ENCODE assay signal across 1 cellular context in the genomic region with DNA sequence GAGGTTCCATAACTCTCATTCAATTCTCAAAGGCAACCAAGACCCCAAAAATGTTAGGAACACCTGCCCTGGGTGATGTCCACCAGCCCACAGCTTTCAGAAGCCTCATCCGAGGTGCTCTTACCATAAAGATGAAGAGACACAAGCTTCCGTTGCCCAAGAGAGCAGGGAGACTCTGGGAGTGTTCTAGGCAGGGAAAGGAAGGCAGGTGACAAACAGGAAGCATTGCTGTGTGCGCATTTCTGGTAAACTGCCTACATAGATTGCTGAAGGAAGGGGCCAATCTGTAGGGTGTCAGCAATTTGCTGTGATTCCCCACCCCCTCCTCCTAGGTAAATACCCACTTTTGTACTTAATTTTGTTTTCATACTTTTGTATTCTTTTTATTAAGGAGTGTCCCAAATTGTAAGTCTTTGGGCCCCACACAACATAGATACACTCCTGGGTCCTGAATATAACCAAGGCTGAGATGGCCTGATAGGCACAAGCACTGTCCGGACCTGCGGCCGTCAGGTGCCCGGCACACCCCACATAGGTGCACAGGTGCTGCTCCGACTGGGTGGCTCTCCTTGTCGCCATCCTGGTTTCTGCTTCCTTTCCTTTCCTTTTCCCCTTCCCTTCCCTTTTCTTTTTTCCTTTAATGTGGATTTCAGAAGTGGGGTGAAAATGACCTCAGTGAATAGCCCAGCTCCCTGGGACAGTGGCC.
TF ChIP-seq lines count a peak whose summit lies in the region.

No MANE protein-coding gene starts in this region.

TF ChIP-seq in GM12878, 131 proteins besides CTCF, POLR2A, EP300 and RAD21 (continued from another document):
- TF ChIP-seq, protein P1, sequence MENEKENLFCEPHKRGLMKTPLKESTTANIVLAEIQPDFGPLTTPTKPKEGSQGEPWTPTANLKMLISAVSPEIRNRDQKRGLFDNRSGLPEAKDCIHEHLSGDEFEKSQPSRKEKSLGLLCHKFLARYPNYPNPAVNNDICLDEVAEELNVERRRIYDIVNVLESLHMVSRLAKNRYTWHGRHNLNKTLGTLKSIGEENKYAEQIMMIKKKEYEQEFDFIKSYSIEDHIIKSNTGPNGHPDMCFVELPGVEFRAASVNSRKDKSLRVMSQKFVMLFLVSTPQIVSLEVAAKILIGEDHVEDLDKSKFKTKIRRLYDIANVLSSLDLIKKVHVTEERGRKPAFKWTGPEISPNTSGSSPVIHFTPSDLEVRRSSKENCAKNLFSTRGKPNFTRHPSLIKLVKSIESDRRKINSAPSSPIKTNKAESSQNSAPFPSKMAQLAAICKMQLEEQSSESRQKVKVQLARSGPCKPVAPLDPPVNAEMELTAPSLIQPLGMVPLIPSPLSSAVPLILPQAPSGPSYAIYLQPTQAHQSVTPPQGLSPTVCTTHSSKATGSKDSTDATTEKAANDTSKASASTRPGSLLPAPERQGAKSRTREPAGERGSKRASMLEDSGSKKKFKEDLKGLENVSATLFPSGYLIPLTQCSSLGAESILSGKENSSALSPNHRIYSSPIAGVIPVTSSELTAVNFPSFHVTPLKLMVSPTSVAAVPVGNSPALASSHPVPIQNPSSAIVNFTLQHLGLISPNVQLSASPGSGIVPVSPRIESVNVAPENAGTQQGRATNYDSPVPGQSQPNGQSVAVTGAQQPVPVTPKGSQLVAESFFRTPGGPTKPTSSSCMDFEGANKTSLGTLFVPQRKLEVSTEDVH (IDR thresholded peaks at IDR 0.05; ENCODE audit: low read depth, partially characterized antibody), result no peak
- TF ChIP-seq YBX1 (IDR thresholded peaks at IDR 0.05) (no peak), CHD4 (IDR thresholded peaks at IDR 0.05) (0 out of 2 replicates have a peak, but pooled peaks have one; percentile 0), TAF1 (IDR thresholded peaks at IDR 0.05; ENCODE audit: borderline replicate concordance, low read depth, low read length) (no peak), BCL11A (IDR thresholded peaks at IDR 0.05; ENCODE audit: low read depth, low read length) (0 out of 2 replicates have a peak, but pooled peaks have one; percentile 8), POU2F2 (IDR thresholded peaks at IDR 0.05; ENCODE audit: borderline replicate concordance, low read depth, low read length) (peak; percentile 25; the same call in 1 of the 3 replicates), STAT1 (conservative IDR thresholded peaks at IDR 0.05) (no peak), CHD1 (IDR thresholded peaks at IDR 0.05; ENCODE audit: low read depth, low read length) (peak; percentile 25; the same call in 1 of the 2 replicates), BMI1 (IDR thresholded peaks at IDR 0.05; ENCODE audit: borderline replicate concordance) (no peak), EZH2 (IDR thresholded peaks at IDR 0.05; ENCODE audit: borderline replicate concordance, control insufficient read depth, low read depth, low read length) (no peak), PAX5 (IDR thresholded peaks at IDR 0.05; ENCODE audit: borderline replicate concordance, low read depth, low read length) (peak; percentile 45; the same call in 1 of the 2 replicates), HDGF (IDR thresholded peaks at IDR 0.05) (peak; percentile 56; the same call in 1 of the 2 replicates), SMAD5 (IDR thresholded peaks at IDR 0.05; ENCODE audit: low read depth) (no peak), CREB1 (IDR thresholded peaks at IDR 0.05; ENCODE audit: low read depth) (no peak), JUNB (IDR thresholded peaks at IDR 0.05) (no peak), NFIC (IDR thresholded peaks at IDR 0.05; ENCODE audit: low read depth, low read length) (no peak), KLF5 (IDR thresholded peaks at IDR 0.05; ENCODE audit: partially characterized antibody) (no peak), SMC3 (IDR thresholded peaks at IDR 0.05; ENCODE audit: borderline replicate concordance, low read length) (0 out of 2 replicates have a peak, but pooled peaks have one; percentile 10)
- TF ChIP-seq, protein P2, sequence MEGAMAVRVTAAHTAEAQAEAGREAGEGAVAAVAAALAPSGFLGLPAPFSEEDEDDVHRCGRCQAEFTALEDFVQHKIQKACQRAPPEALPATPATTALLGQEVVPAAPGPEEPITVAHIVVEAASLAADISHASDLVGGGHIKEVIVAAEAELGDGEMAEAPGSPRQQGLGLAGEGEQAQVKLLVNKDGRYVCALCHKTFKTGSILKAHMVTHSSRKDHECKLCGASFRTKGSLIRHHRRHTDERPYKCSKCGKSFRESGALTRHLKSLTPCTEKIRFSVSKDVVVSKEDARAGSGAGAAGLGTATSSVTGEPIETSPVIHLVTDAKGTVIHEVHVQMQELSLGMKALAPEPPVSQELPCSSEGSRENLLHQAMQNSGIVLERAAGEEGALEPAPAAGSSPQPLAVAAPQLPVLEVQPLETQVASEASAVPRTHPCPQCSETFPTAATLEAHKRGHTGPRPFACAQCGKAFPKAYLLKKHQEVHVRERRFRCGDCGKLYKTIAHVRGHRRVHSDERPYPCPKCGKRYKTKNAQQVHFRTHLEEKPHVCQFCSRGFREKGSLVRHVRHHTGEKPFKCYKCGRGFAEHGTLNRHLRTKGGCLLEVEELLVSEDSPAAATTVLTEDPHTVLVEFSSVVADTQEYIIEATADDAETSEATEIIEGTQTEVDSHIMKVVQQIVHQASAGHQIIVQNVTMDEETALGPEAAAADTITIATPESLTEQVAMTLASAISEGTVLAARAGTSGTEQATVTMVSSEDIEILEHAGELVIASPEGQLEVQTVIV (IDR thresholded peaks at IDR 0.05; ENCODE audit: borderline replicate concordance, partially characterized antibody), result no peak
- TF ChIP-seq, protein P3, sequence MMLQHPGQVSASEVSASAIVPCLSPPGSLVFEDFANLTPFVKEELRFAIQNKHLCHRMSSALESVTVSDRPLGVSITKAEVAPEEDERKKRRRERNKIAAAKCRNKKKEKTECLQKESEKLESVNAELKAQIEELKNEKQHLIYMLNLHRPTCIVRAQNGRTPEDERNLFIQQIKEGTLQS (IDR thresholded peaks at IDR 0.05; ENCODE audit: borderline replicate concordance, extremely low read depth, low read depth, low read length), result no peak
- TF ChIP-seq, protein P4, sequence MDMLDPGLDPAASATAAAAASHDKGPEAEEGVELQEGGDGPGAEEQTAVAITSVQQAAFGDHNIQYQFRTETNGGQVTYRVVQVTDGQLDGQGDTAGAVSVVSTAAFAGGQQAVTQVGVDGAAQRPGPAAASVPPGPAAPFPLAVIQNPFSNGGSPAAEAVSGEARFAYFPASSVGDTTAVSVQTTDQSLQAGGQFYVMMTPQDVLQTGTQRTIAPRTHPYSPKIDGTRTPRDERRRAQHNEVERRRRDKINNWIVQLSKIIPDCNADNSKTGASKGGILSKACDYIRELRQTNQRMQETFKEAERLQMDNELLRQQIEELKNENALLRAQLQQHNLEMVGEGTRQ (IDR thresholded peaks at IDR 0.05; ENCODE audit: borderline replicate concordance, low read depth, low read length), result no peak
